ENCODE assay signal across 9 cellular contexts in the genomic region with DNA sequence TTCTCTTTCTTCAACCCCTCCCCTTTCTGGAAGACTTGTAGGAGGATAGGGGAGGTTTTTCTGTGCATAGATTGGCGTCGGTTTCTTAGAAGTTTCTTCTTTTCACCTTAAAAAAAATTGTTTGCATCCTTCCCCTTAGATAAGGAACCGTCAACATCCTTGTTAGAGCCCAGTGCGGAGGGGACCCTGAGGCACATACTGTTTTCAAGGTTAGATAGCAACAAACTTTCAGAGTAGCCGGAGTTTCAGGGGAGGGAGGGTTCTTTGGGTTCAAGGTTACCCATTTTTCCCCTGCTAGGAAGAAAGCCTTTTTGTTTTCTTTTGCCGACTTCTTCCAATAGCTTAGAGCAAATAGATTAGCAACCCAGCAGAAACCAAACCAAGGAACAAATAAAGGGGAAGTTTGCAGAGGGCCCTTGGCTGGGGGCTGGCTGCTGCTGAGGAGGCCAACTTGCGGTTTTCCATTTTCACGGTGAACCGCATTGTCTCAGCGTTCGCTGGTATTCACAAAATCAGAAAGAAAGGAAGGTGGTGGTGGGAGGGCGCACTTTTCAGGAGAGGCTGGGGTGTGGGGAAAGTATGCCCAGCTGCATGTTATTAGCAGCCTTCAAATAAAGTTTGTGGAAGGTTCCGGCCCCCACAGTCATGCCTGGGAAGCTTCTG. TPM values are rescaled to one million over a fixed set of nuclear protein-coding genes. Genes with fewer than 3 reads are reported as not detected.
DNase-seq lines count a peak whose midpoint lies in the region; ATAC-seq and TF ChIP-seq lines count a peak whose summit lies in the region.
"Had no signal": no experiment of that assay in that cellular context is flagged by ENCODE, and none has a peak within 500 bp of the region (broad histone marks: within the 10 kb centered on the region; RNA-seq: fewer than 3 reads in every experiment).

No MANE protein-coding gene starts in this region.

- H3K27ac ChIP-seq in HL-60 (replicated peaks) = peak overlapping the region; percentile 47
- no peak overlapping the region for H3K27ac ChIP-seq in transverse colon
- H3K27ac ChIP-seq in WERI-Rb-1 = no peak overlapping the region
- H3K27ac ChIP-seq in stomach = peak overlapping the region in 2 of 5 donors; percentile 18 to 38

- H3K4me1 ChIP-seq in transverse colon (peaks cover 0 to 20% (median 6%) of the 10 kb centered on the region in 4 donors), stomach (peaks cover 0 to 41% (median 32%) of the 10 kb centered on the region in 4 donors)

- intact Hi-C loops in transverse colon (cut with DNase I; ENCODE audit: low total_unique reads) (no loop called here), stomach (cut with DNase I; ENCODE audit: low total_unique reads) (no loop called here)

- H3K9me3 ChIP-seq in transverse colon = no peaks in the 10 kb centered on the region
- no peaks in the 10 kb centered on the region for H3K9me3 ChIP-seq in WERI-Rb-1 (ENCODE audit: severe bottlenecking)
- H3K9me3 ChIP-seq in stomach = no peaks in the 10 kb centered on the region
- H3K9me3 ChIP-seq: thyroid gland had no signal

- ATAC-seq in GM18520 (IDR thresholded peaks at IDR 0.05; ENCODE audit: unreplicated experiment) = peak; percentile 51

- WGBS in transverse colon (ENCODE audit: low coverage in 1 of 2), 2 donors = 72 to 76% methylated on average over 5 to 13 of the region's 13 CpGs
- WGBS in stomach, 5 donors = 24 to 50% (median 43%) methylated on average over 12 to 13 of the region's 13 CpGs

- TF ChIP-seq CTCF in HL-60 (IDR thresholded peaks at IDR 0.05; ENCODE audit: insufficient read depth, low read length) (no peak), transverse colon (IDR thresholded peaks at IDR 0.05) (no peak), WERI-Rb-1 (IDR thresholded peaks at IDR 0.05; ENCODE audit: low read depth, low read length) (no peak), stomach (IDR thresholded peaks at IDR 0.05) (no peak)

- no peak for TF ChIP-seq POLR2A in transverse colon (IDR thresholded peaks at IDR 0.05)
- TF ChIP-seq POLR2A in stomach (IDR thresholded peaks at IDR 0.05) = no peak

- DNase-seq in HL-60 (ENCODE audit: low read depth in 1 of 2, low spot score in 1 of 2) = peak in 1 of 2 experiments; percentile 90
- DNase-seq in activated CD8-positive, alpha-beta memory T cell treated with anti-CD3 and anti-CD28 coated beads for 24 hours = peak; percentile 75
- DNase-seq in medulla oblongata (ENCODE audit: extremely low spot score) = peak; percentile 54
- DNase-seq in transverse colon = peak; percentile 30
- DNase-seq in NCI-H1105 (lab: John Stamatoyannopoulos, UW) = no peak
- DNase-seq in WERI-Rb-1 = no peak
- DNase-seq in stomach = no peak

- H3K36me3 ChIP-seq in transverse colon (no peaks in the 10 kb centered on the region), WERI-Rb-1 (peaks cover 91% of the 10 kb centered on the region), stomach (peaks cover 0 to 12% (median 0%) of the 10 kb centered on the region in 4 donors)
- H3K36me3 ChIP-seq: thyroid gland had no signal

- H3K27me3 ChIP-seq in HL-60 (ENCODE audit: insufficient read depth, poor library complexity, severe bottlenecking) (no peaks in the 10 kb centered on the region), transverse colon (no peaks in the 10 kb centered on the region), WERI-Rb-1 (ENCODE audit: insufficient read depth, low read depth, severe bottlenecking) (no peaks in the 10 kb centered on the region), stomach (no peaks in the 10 kb centered on the region)
- H3K27me3 ChIP-seq: thyroid gland had no signal

- H3K4me3 ChIP-seq in HL-60 (replicated peaks; ENCODE audit: insufficient read depth, low read length) = no peak overlapping the region
- H3K4me3 ChIP-seq in transverse colon = no peak overlapping the region
- no peak overlapping the region for H3K4me3 ChIP-seq in WERI-Rb-1 (ENCODE audit: low read depth, low read length)
- H3K4me3 ChIP-seq in stomach = peak overlapping the region in 1 of 4 donors; percentile 13
- H3K4me3 ChIP-seq: thyroid gland had no signal

- no peak for TF ChIP-seq EP300 in transverse colon (IDR thresholded peaks at IDR 0.05; ENCODE audit: low read depth)
- no peak for TF ChIP-seq EP300 in stomach (IDR thresholded peaks at IDR 0.05)

- in situ Hi-C loops in transverse colon (cut with MboI; ENCODE audit: low pct_ligation_motif_present in 1 of 4, low pct_unique_long_range_greater_than_20kb in 1 of 4, low sequenced_read_pairs in 3 of 4) = no loop called here

RNA-seq across cellular contexts. Expression of gene MSI2, which starts 28.8 kb away (rescaled TPM):
- total RNA-seq in transverse colon (10 to 100 TPM; 20.6 to 36.0 (median 29.3) TPM), stomach (10 to 100 TPM; 11.7 to 72.4 (median 30.8) TPM)
- 10 to 100 TPM in 2 of 3 donors, 1 to 10 TPM in 1; 8.3 to 15.8 (median 10.7) TPM for polyA plus RNA-seq in stomach

Comparison
In these comparisons a context has a peak if more than half of its experiments do, and no peak if none do; other contexts are left out.
1. DNase-seq: peak in activated CD8-positive, alpha-beta memory T cell treated with anti-CD3 and anti-CD28 coated beads for 24 hours (single experiment), medulla oblongata (single experiment) and transverse colon (single experiment); none in NCI-H1105 (single experiment), WERI-Rb-1 (single experiment) and stomach (single experiment).